34 cellular contexts compared by ENCODE assay signal in the genomic region with DNA sequence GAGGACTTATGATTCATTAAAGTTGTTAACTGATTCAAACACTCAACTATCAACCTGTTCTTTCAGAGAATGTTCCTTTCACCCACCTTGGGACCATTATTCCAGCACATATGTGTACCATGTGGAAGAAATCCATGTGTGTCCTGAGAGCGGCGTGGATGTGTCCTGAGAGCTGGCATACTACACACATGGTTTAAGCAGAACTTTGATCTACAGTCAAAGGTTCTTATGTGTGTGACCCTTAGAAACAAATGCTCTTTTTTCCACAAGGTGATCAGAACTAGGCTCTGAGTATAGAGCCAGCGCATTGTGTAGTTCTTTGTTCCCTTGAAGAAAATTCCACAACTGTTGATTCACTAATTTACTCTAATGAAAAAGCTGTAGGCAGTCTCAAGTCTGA.
"Had no signal": no experiment of that assay in that cellular context is flagged by ENCODE, and none has a peak within 500 bp of the region (broad histone marks: within the 10 kb centered on the region; RNA-seq: fewer than 3 reads in every experiment).

No MANE protein-coding gene starts in this region.

- H3K4me2 ChIP-seq: KMS-11 had no signal

- H3K27me3 ChIP-seq: MG63 had no signal

- H3K9me3 ChIP-seq: MG63 had no signal

- H3K4me3 ChIP-seq: MG63 had no signal

- H3K9ac ChIP-seq: KMS-11 had no signal

- H3K27ac ChIP-seq: KMS-11 had no signal

- DNase-seq: Karpas-422, Kasumi-1, KG1, MG63, MM.1S, MV-4-11, NCI-H1092, NCI-H1092 treated with DMSO at 0.1 percent for 48 hours, NCI-H1105, NCI-H1105 treated with DMSO at 0.1 percent for 48 hours, NCI-H1417, NCI-H1417 treated with DMSO at 0.1 percent for 48 hours, NCI-H1436, NCI-H1436 treated with DMSO at 0.1 percent for 48 hours, NCI-H146, NCI-H1694, NCI-H1694 treated with DMSO at 0.1 percent for 48 hours, NCI-H187, NCI-H187 treated with DMSO at 0.1 percent for 48 hours, NCI-H1930, NCI-H2029, NCI-H2029 treated with DMSO at 0.1 percent for 48 hours, NCI-H2081, NCI-H2081 treated with DMSO at 0.1 percent for 48 hours, NCI-H2107, NCI-H2171, NCI-H2171 treated with DMSO at 0.1 percent for 48 hours, NCI-H2227 treated with DMSO at 0.1 percent for 48 hours, NCI-H226, NCI-H345, NCI-H446, NCI-H446 treated with DMSO at 0.1 percent for 48 hours, NCI-H510A had no signal

- H3K36me3 ChIP-seq: MG63 had no signal
